9 cellular contexts compared by ENCODE assay signal in genomic region chr3:187016639-187017345, GRCh38.
DNase-seq lines count a peak whose midpoint lies in the region; ATAC-seq and TF ChIP-seq lines count a peak whose summit lies in the region.
"Had no signal": no experiment of that assay in that cellular context is flagged by ENCODE, and none has a peak within 500 bp of the region (broad histone marks: within the 10 kb centered on the region; RNA-seq: fewer than 3 reads in every experiment).

No MANE protein-coding gene starts in this region.

- peak; percentile 64 for DNase-seq in GM06990 (ENCODE audit: extremely low read depth, insufficient read length)
- DNase-seq in SKM-1 treated with dmso at 0.1 percent for 144 hours (lab: John Stamatoyannopoulos, UW; ENCODE audit: unreplicated experiment), result peak; percentile 50
- peak; percentile 50 for DNase-seq in left kidney (ENCODE audit: low read depth, low spot score)
- DNase-seq in NK-92 treated with Interleukin-12 subunit alpha and Interleukin-12 subunit beta, amount 100 ng/mL, for 24 hours (lab: John Stamatoyannopoulos, UW), result no peak
- DNase-seq in stimulated activated CD4-positive, alpha-beta T cell treated with anti-CD3 and anti-CD28 coated beads, Interleukin-4, amount 100 ng/mL, for 24 hours, result no peak
- no peak for DNase-seq in coronary artery (ENCODE audit: low spot score)
- DNase-seq: NCI-H187 had no signal

- peaks cover 1% of the 10 kb centered on the region for H3K36me3 ChIP-seq in GM06990 (ENCODE audit: control insufficient read depth, insufficient read depth, low read length)

- peak overlapping the region in 1 of 2 donors; percentile 50 for H3K27ac ChIP-seq in coronary artery

- H3K4me3 ChIP-seq in GM06990 (replicated peaks; ENCODE audit: low read depth, low read length), result no peak overlapping the region
- no peak overlapping the region for H3K4me3 ChIP-seq in coronary artery

- TF ChIP-seq CTCF in GM06990 (IDR thresholded peaks at IDR 0.05; ENCODE audit: insufficient read depth, low read length, poor library complexity, severe bottlenecking), result no peak
- TF ChIP-seq CTCF in coronary artery (IDR thresholded peaks at IDR 0.05), result no peak

- no peaks in the 10 kb centered on the region for H3K27me3 ChIP-seq in GM06990 (replicated peaks; ENCODE audit: control insufficient read depth, insufficient read depth, low read length)

- ATAC-seq in HG02588 (IDR thresholded peaks at IDR 0.05; ENCODE audit: unreplicated experiment) (peak; percentile 21), GM19035 (IDR thresholded peaks at IDR 0.05; ENCODE audit: unreplicated experiment) (no peak)

Comparison
In these comparisons a context has a peak if more than half of its experiments do, and no peak if none do; other contexts are left out.
1. DNase-seq: peak in GM06990 (single experiment), SKM-1 treated with dmso at 0.1 percent for 144 hours (single experiment) and left kidney (single experiment); none in NK-92 treated with Interleukin-12 subunit alpha and Interleukin-12 subunit beta, amount 100 ng/mL, for 24 hours (single experiment), stimulated activated CD4-positive, alpha-beta T cell treated with anti-CD3 and anti-CD28 coated beads, Interleukin-4, amount 100 ng/mL, for 24 hours (single experiment) and coronary artery (single experiment).